Comparison of ENCODE assay signal across 16 cellular contexts in genomic region chr2:218008060-218009040, GRCh38. TPM values are rescaled to one million over a fixed set of nuclear protein-coding genes. Genes with fewer than 3 reads are reported as not detected.
DNase-seq lines count a peak whose midpoint lies in the region; ATAC-seq and TF ChIP-seq lines count a peak whose summit lies in the region.
"Had no signal": no experiment of that assay in that cellular context is flagged by ENCODE, and none has a peak within 500 bp of the region (broad histone marks: within the 10 kb centered on the region; RNA-seq: fewer than 3 reads in every experiment).

No MANE protein-coding gene starts in this region.

- no peak for DNase-seq in AG04450 (ENCODE audit: low read depth, low spot score)
- no peak for DNase-seq in GM23338 (ENCODE audit: low spot score)
- peak; percentile 36 for DNase-seq in astrocyte of the spinal cord (ENCODE audit: low read depth, low spot score)
- DNase-seq in KG1 (lab: John Stamatoyannopoulos, UW): no peak
- DNase-seq in activated CD8-positive, alpha-beta memory T cell treated with anti-CD3 and anti-CD28 coated beads for 24 hours: no peak
- no peak for DNase-seq in OCI-LY7 (ENCODE audit: low spot score)
- DNase-seq: activated CD4-positive, alpha-beta T cell treated with anti-CD3 and anti-CD28 coated beads, Interleukin-2, amount 50 U/mL, for 1 hour; anterior cingulate cortex; DMS53; foreskin keratinocyte; NCI-H526 treated with DMSO at 0.1 percent for 48 hours; T1000 had no signal

- TF ChIP-seq CTCF in AG04450 (IDR thresholded peaks at IDR 0.05; ENCODE audit: low read depth, low read length): no peak
- TF ChIP-seq CTCF in GM23338 (conservative IDR thresholded peaks at IDR 0.05; ENCODE audit: low read depth in 2 of 2): no peak
- no peak for TF ChIP-seq CTCF in astrocyte of the spinal cord (IDR thresholded peaks at IDR 0.05; ENCODE audit: low read depth, low read length)
- no peak for TF ChIP-seq CTCF in nephron (IDR thresholded peaks at IDR 0.05; ENCODE audit: unreplicated experiment in 3 of 3)
- no peak for TF ChIP-seq CTCF in OCI-LY7 (conservative IDR thresholded peaks at IDR 0.05; ENCODE audit: low read length)

- POLR2A ChIA-PET in AG04450 (lab: Yijun Ruan, JAX) (interaction anchor here (1.0 kb wide), 1 partner anchor 13 kb away, joined by 3 read pairs; no protein-coding TSS in a partner anchor), OCI-LY7 (lab: Charles Lee) (interaction anchor here (0.6 kb wide), 1 partner anchor 906 kb away, joined by 3 read pairs; no protein-coding TSS in a partner anchor)

- ATAC-seq in GM23338: no peak
- ATAC-seq in HG03432 (IDR thresholded peaks at IDR 0.05; ENCODE audit: unreplicated experiment): no peak
- ATAC-seq: foreskin keratinocyte had no signal

- H3K4me2 ChIP-seq in GM23338 (no peak overlapping the region), OCI-LY7 (ENCODE audit: low read length) (no peak overlapping the region)
- H3K4me2 ChIP-seq: KMS-11 had no signal

- H3K4me1 ChIP-seq in GM23338 (ENCODE audit: insufficient read depth) (peaks cover 13% of the 10 kb centered on the region), OCI-LY7 (ENCODE audit: insufficient read depth, low read length, poor library complexity, severe bottlenecking) (no peaks in the 10 kb centered on the region)

- H3K4me1 Mint-ChIP-seq in GM23338 (peaks cover 31% of the 10 kb centered on the region), nephron (peaks cover 58% of the 10 kb centered on the region)

- H3K36me3 Mint-ChIP-seq in GM23338 (ENCODE audit: low read depth): no peaks in the 10 kb centered on the region
- no peaks in the 10 kb centered on the region for H3K36me3 Mint-ChIP-seq in nephron (ENCODE audit: low read depth)

- intact Hi-C loops in OCI-LY7 (cut with micrococcal nuclease; ENCODE audit: unreplicated experiment): no loop called here

- H2AFZ ChIP-seq in GM23338: no peak overlapping the region
- H2AFZ ChIP-seq in OCI-LY7 (ENCODE audit: low read length): no peak overlapping the region

- no TSS peak for BruUV-seq in OCI-LY7 (replicated peaks; lab: Mats Ljungman, UMichigan)

- H3K27ac Mint-ChIP-seq in GM23338 (no peak overlapping the region), nephron (peak overlapping the region; percentile 19 to 86 (median 72))

- no peaks in the 10 kb centered on the region for H3F3A ChIP-seq in GM23338 (replicated peaks; ENCODE audit: low read depth)

- H3K4me3 ChIP-seq in AG04450 (ENCODE audit: low read depth, low read length): no peak overlapping the region
- no peak overlapping the region for H3K4me3 ChIP-seq in GM23338
- H3K4me3 ChIP-seq in astrocyte of the spinal cord (ENCODE audit: low read depth, low read length): no peak overlapping the region
- H3K4me3 ChIP-seq in OCI-LY7 (ENCODE audit: low read depth, low read length, poor library complexity, severe bottlenecking): no peak overlapping the region
- H3K4me3 ChIP-seq: ovary had no signal

- no peaks in the 10 kb centered on the region; the same call in 2 of the 3 replicates for H3K9me3 Mint-ChIP-seq in GM23338
- no peaks in the 10 kb centered on the region for H3K9me3 Mint-ChIP-seq in nephron

- H3K27me3 ChIP-seq in AG04450 (ENCODE audit: control insufficient read depth, insufficient read depth, low read length) (no peaks in the 10 kb centered on the region), GM23338 (ENCODE audit: insufficient read depth) (peaks cover 43% of the 10 kb centered on the region)
- H3K27me3 ChIP-seq: ovary had no signal

- H3K27ac ChIP-seq in AG04450 (ENCODE audit: low read depth, low read length) (peak overlapping the region; percentile 59), GM23338 (ENCODE audit: low read depth) (no peak overlapping the region), OCI-LY7 (ENCODE audit: low read depth, low read length, poor library complexity, severe bottlenecking) (no peak overlapping the region)
- H3K27ac ChIP-seq: foreskin keratinocyte, KMS-11 had no signal

- H3K79me2 ChIP-seq in GM23338 (replicated peaks; ENCODE audit: insufficient read depth) (no peaks in the 10 kb centered on the region), OCI-LY7 (ENCODE audit: insufficient read depth, low read depth, low read length) (no peaks in the 10 kb centered on the region)

- CTCF ChIA-PET in AG04450 (lab: Charles Lee) (interaction anchor here (1.0 to 1.8 kb wide), 5 partner anchors 15 to 219 kb away, joined by 4 to 9 read pairs (median 4); no protein-coding TSS in a partner anchor), OCI-LY7 (lab: Charles Lee; ENCODE audit: unreplicated experiment) (no interaction called here)

- H3K9me2 ChIP-seq in GM23338 (ENCODE audit: insufficient read depth) (no peaks in the 10 kb centered on the region), OCI-LY7 (ENCODE audit: insufficient read depth, low read length) (no peaks in the 10 kb centered on the region)

- H3K36me3 ChIP-seq in GM23338 (ENCODE audit: insufficient read depth) (no peaks in the 10 kb centered on the region), OCI-LY7 (ENCODE audit: insufficient read depth, low read length) (no peaks in the 10 kb centered on the region)
- H3K36me3 ChIP-seq: ovary had no signal

- in situ Hi-C loops in astrocyte of the spinal cord (cut with HindIII; ENCODE audit: low sequenced_read_pairs): no loop called here

- H3K9me3 ChIP-seq in AG04450 (ENCODE audit: control insufficient read depth, insufficient read depth, low read length) (no peaks in the 10 kb centered on the region), OCI-LY7 (ENCODE audit: low read length) (no peaks in the 10 kb centered on the region)
- H3K9me3 ChIP-seq: ovary had no signal

- H3K4me3 Mint-ChIP-seq in GM23338: peak overlapping the region; percentile 21; the same call in 1 of the 3 replicates
- peak overlapping the region in 2 of 3 experiments; percentile 53 to 56 for H3K4me3 Mint-ChIP-seq in nephron

- H3K27me3 Mint-ChIP-seq in GM23338 (ENCODE audit: insufficient read depth, low read depth, poor library complexity) (peaks cover 41% of the 10 kb centered on the region), nephron (ENCODE audit: low read depth) (peaks cover 57% of the 10 kb centered on the region)

- H4K20me1 ChIP-seq in GM23338 (replicated peaks; ENCODE audit: insufficient read depth) (no peaks in the 10 kb centered on the region), OCI-LY7 (ENCODE audit: insufficient read depth, low read length) (no peaks in the 10 kb centered on the region)

TF ChIP-seq in GM23338, 12 proteins besides CTCF, POLR2A, EP300 and RAD21 (continues in another document):
- TF ChIP-seq EZH2 (IDR thresholded peaks at IDR 0.05; ENCODE audit: low read depth, unreplicated experiment): no peak
- no peak for TF ChIP-seq STAT1 (IDR thresholded peaks at IDR 0.05; ENCODE audit: unreplicated experiment)
- TF ChIP-seq NANOG (IDR thresholded peaks at IDR 0.05; ENCODE audit: borderline replicate concordance): no peak
- TF ChIP-seq EZH2phosphoT487 (IDR thresholded peaks at IDR 0.05; ENCODE audit: unreplicated experiment): no peak
- no peak for TF ChIP-seq ETS1 (IDR thresholded peaks at IDR 0.05)
- no peak for TF ChIP-seq REST (IDR thresholded peaks at IDR 0.05; ENCODE audit: unreplicated experiment)
- TF ChIP-seq JUNB (IDR thresholded peaks at IDR 0.05; ENCODE audit: unreplicated experiment): no peak
- TF ChIP-seq POLR2AphosphoS5 (IDR thresholded peaks at IDR 0.05; ENCODE audit: low read depth): no peak
- TF ChIP-seq ZNF331 (CRISPR knock-in tag; IDR thresholded peaks at IDR 0.05; ENCODE audit: low read depth): no peak

RNA-seq across cellular contexts. Expression of gene TNS1, which starts 5.6 kb away (rescaled TPM):
- 19.7 and 27.9 TPM in 2 replicates for polyA plus RNA-seq in AG04450 (2011; rRNA removed)
- polyA minus RNA-seq in AG04450 (2011; rRNA and poly(A)+ RNA removed): 84.1 and 119 TPM in 2 replicates
- 5.7 and 7.4 TPM in 2 replicates for total RNA-seq in GM23338 (2014; rRNA removed; shearing (Covaris generic))
- 1.3 and 2.0 TPM in 2 replicates for polyA plus RNA-seq in GM23338 (2016; fragmentation: Nextera tagmentation; extraction: Ambion mirVana)
- not detected in 2 replicates for total RNA-seq in OCI-LY7 (2014; rRNA removed; shearing (Covaris generic))
- total RNA-seq in OCI-LY7 (2022): not detected in 2 replicates
